16 cellular contexts compared by ENCODE assay signal in the genomic region with DNA sequence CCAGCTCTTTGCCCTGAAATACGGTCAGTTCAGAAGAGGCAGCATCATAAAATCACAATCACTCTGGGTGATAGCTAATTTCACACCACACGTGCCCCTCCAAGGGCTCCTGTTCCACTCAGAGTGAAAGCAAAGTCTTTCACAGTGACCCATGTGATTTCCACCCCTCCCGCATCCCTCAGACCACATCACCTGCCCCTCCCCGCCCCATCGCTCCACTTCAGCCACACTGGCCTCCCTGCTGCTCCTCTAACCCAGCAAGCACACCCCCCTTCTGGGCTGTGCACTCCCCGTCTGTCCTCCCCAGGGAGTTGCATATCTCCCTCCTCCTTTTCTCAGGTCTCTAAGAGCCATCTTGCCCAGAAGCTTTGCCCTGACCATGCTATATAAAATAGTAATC.
DNase-seq lines count a peak whose midpoint lies in the region; ATAC-seq and TF ChIP-seq lines count a peak whose summit lies in the region.
"Had no signal": no experiment of that assay in that cellular context is flagged by ENCODE, and none has a peak within 500 bp of the region (broad histone marks: within the 10 kb centered on the region; RNA-seq: fewer than 3 reads in every experiment).

No MANE protein-coding gene starts in this region.

- in situ Hi-C loops in brain microvascular endothelial cell (cut with HindIII; ENCODE audit: low pct_ligation_motif_present, low sequenced_read_pairs), result no loop called here

- no peak overlapping the region for H3K27ac ChIP-seq in brain microvascular endothelial cell
- H3K27ac ChIP-seq: GM23248, neutrophil, vagina had no signal

- no peak overlapping the region for H3K4me3 ChIP-seq in brain microvascular endothelial cell (ENCODE audit: low read depth, low read length)
- H3K4me3 ChIP-seq: GM23248, vagina had no signal

- peak; percentile 72 for ATAC-seq in GM18867 (IDR thresholded peaks at IDR 0.05; ENCODE audit: unreplicated experiment)
- peak; percentile 54 for ATAC-seq in GM21717 (IDR thresholded peaks at IDR 0.05; ENCODE audit: unreplicated experiment)
- ATAC-seq in HG03175 (IDR thresholded peaks at IDR 0.05; ENCODE audit: unreplicated experiment), result peak; percentile 77
- ATAC-seq in natural killer cell, result peak in 1 of 3 donors; percentile 74
- ATAC-seq: activated CD8-positive, alpha-beta T cell treated with anti-CD3 and anti-CD28 coated beads for 36 hours had no signal

- H3K4me1 Mint-ChIP-seq in natural killer cell, result peaks cover 21 to 26% of the 10 kb centered on the region in 2 donors
- H3K4me1 Mint-ChIP-seq in activated CD4-positive, alpha-beta T cell treated with anti-CD3 and anti-CD28 coated beads, Interleukin-2, amount 10 ng/mL, durations not matched to agents 7 days and 5 days, result peaks cover 4% of the 10 kb centered on the region

- intact Hi-C loops in natural killer cell (cut with micrococcal nuclease), result no loop called here

- peaks cover 8 to 19% of the 10 kb centered on the region in 2 donors for H3K27me3 Mint-ChIP-seq in natural killer cell (ENCODE audit: low read depth in 2 of 2)
- peaks cover 5% of the 10 kb centered on the region for H3K27me3 Mint-ChIP-seq in activated CD4-positive, alpha-beta T cell treated with anti-CD3 and anti-CD28 coated beads, Interleukin-2, amount 10 ng/mL, durations not matched to agents 7 days and 5 days

- DNase-seq in natural killer cell (no peak), NK-92 (lab: John Stamatoyannopoulos, UW; ENCODE audit: unreplicated experiment) (no peak), brain microvascular endothelial cell (no peak), NCI-H345 (lab: John Stamatoyannopoulos, UW) (no peak)
- DNase-seq in activated CD4-positive, alpha-beta T cell treated with anti-CD3 and anti-CD28 coated beads, Interleukin-2, amount 10 ng/mL, durations not matched to agents 7 days and 5 days, result no peak
- DNase-seq: activated CD8-positive, alpha-beta T cell treated with anti-CD3 and anti-CD28 coated beads for 36 hours; activated naive CD4-positive, alpha-beta T cell treated with anti-CD3 and anti-CD28 coated beads, Interleukin-2, amount 10 ng/mL, durations not matched to agents 7 days and 5 days; CD4-positive, CD25-positive, alpha-beta regulatory T cell; GM23248; NCI-H1105; stimulated activated CD8-positive, alpha-beta memory T cell treated with anti-CD3 and anti-CD28 coated beads, Interleukin-4, amount 100 ng/mL, for 48 hours had no signal

- no peaks in the 10 kb centered on the region for H3K36me3 Mint-ChIP-seq in natural killer cell
- no peaks in the 10 kb centered on the region for H3K36me3 Mint-ChIP-seq in activated CD4-positive, alpha-beta T cell treated with anti-CD3 and anti-CD28 coated beads, Interleukin-2, amount 10 ng/mL, durations not matched to agents 7 days and 5 days (ENCODE audit: low read depth)
- H3K36me3 Mint-ChIP-seq: activated naive CD4-positive, alpha-beta T cell treated with anti-CD3 and anti-CD28 coated beads, Interleukin-2, amount 10 ng/mL, durations not matched to agents 7 days and 5 days; CD4-positive, CD25-positive, alpha-beta regulatory T cell had no signal

- POLR2A ChIA-PET in activated CD4-positive, alpha-beta T cell treated with anti-CD3 and anti-CD28 coated beads, Interleukin-2, amount 10 ng/mL, durations not matched to agents 7 days and 5 days (lab: Charles Lee), result no interaction called here

- peak overlapping the region in 1 of 2 donors; percentile 48 for H3K27ac Mint-ChIP-seq in natural killer cell
- no peak overlapping the region for H3K27ac Mint-ChIP-seq in activated CD4-positive, alpha-beta T cell treated with anti-CD3 and anti-CD28 coated beads, Interleukin-2, amount 10 ng/mL, durations not matched to agents 7 days and 5 days
- H3K27ac Mint-ChIP-seq: activated CD8-positive, alpha-beta T cell treated with anti-CD3 and anti-CD28 coated beads for 36 hours; activated naive CD4-positive, alpha-beta T cell treated with anti-CD3 and anti-CD28 coated beads, Interleukin-2, amount 10 ng/mL, durations not matched to agents 7 days and 5 days; CD4-positive, CD25-positive, alpha-beta regulatory T cell had no signal

- no peaks in the 10 kb centered on the region for H3K27me3 ChIP-seq in brain microvascular endothelial cell (replicated peaks)
- H3K27me3 ChIP-seq: vagina had no signal

- no peaks in the 10 kb centered on the region for H3K9me3 Mint-ChIP-seq in natural killer cell
- H3K9me3 Mint-ChIP-seq in activated CD4-positive, alpha-beta T cell treated with anti-CD3 and anti-CD28 coated beads, Interleukin-2, amount 10 ng/mL, durations not matched to agents 7 days and 5 days, result no peaks in the 10 kb centered on the region
- H3K9me3 Mint-ChIP-seq: activated CD8-positive, alpha-beta T cell treated with anti-CD3 and anti-CD28 coated beads for 36 hours; activated naive CD4-positive, alpha-beta T cell treated with anti-CD3 and anti-CD28 coated beads, Interleukin-2, amount 10 ng/mL, durations not matched to agents 7 days and 5 days; CD4-positive, CD25-positive, alpha-beta regulatory T cell had no signal

- H3K4me3 Mint-ChIP-seq in natural killer cell, result peak overlapping the region; percentile 21
- no peak overlapping the region for H3K4me3 Mint-ChIP-seq in activated CD4-positive, alpha-beta T cell treated with anti-CD3 and anti-CD28 coated beads, Interleukin-2, amount 10 ng/mL, durations not matched to agents 7 days and 5 days
- H3K4me3 Mint-ChIP-seq: activated CD8-positive, alpha-beta T cell treated with anti-CD3 and anti-CD28 coated beads for 36 hours; activated naive CD4-positive, alpha-beta T cell treated with anti-CD3 and anti-CD28 coated beads, Interleukin-2, amount 10 ng/mL, durations not matched to agents 7 days and 5 days; CD4-positive, CD25-positive, alpha-beta regulatory T cell had no signal

- H3K36me3 ChIP-seq in brain microvascular endothelial cell (replicated peaks), result no peaks in the 10 kb centered on the region
- H3K36me3 ChIP-seq: neutrophil, vagina had no signal

- no peak for TF ChIP-seq CTCF in natural killer cell (IDR thresholded peaks at IDR 0.05)
- no peak for TF ChIP-seq CTCF in brain microvascular endothelial cell (IDR thresholded peaks at IDR 0.05; ENCODE audit: low read depth, low read length, missing control alignments)

- CTCF ChIA-PET in activated CD4-positive, alpha-beta T cell treated with anti-CD3 and anti-CD28 coated beads, Interleukin-2, amount 10 ng/mL, durations not matched to agents 7 days and 5 days (lab: Charles Lee), result no interaction called here
